Comparison of ENCODE assay signal across 17 cellular contexts in genomic region chr7:66642932-66643331, GRCh38. TPM values are rescaled to one million over a fixed set of nuclear protein-coding genes. Genes with fewer than 3 reads are reported as not detected.
A peak's percentile ranks its signal among the peaks of the same experiment; 100 is the strongest.
DNase-seq lines count a peak whose midpoint lies in the region; ATAC-seq and TF ChIP-seq lines count a peak whose summit lies in the region.
"Had no signal": no experiment of that assay in that cellular context is flagged by ENCODE, and none has a peak within 500 bp of the region (broad histone marks: within the 10 kb centered on the region; RNA-seq: fewer than 3 reads in every experiment).

No MANE protein-coding gene starts in this region.

- no peak for ATAC-seq in stimulated activated naive CD8-positive, alpha-beta T cell treated with anti-CD3 and anti-CD28 coated beads, Interleukin-15, Interleukin-2, amounts not matched to agents 100 U/mL and 50 U/mL, for 24 hours
- no peak for ATAC-seq in naive B cell (ENCODE audit: low read depth in 2 of 2)
- ATAC-seq in HG03460 (IDR thresholded peaks at IDR 0.05; ENCODE audit: unreplicated experiment), result no peak
- ATAC-seq: K562, PC-3 had no signal

- no peak overlapping the region for H3K4me3 Mint-ChIP-seq in stimulated activated naive CD8-positive, alpha-beta T cell treated with anti-CD3 and anti-CD28 coated beads, Interleukin-15, Interleukin-2, amounts not matched to agents 100 ng/mL and 50 ng/mL, for 24 hours
- no peak overlapping the region for H3K4me3 Mint-ChIP-seq in brain
- peak overlapping the region in 1 of 8 donors; percentile 12 for H3K4me3 Mint-ChIP-seq in naive B cell
- H3K4me3 Mint-ChIP-seq: CD4-positive, alpha-beta memory T cell had no signal

- H3K27me3 Mint-ChIP-seq in stimulated activated naive CD8-positive, alpha-beta T cell treated with anti-CD3 and anti-CD28 coated beads, Interleukin-15, Interleukin-2, amounts not matched to agents 100 ng/mL and 50 ng/mL, for 24 hours, result no peaks in the 10 kb centered on the region
- H3K27me3 Mint-ChIP-seq in brain (no peaks in the 10 kb centered on the region), naive B cell (no peaks in the 10 kb centered on the region)
- H3K27me3 Mint-ChIP-seq: CD4-positive, alpha-beta memory T cell had no signal

- H3K9me3 Mint-ChIP-seq in stimulated activated naive CD8-positive, alpha-beta T cell treated with anti-CD3 and anti-CD28 coated beads, Interleukin-15, Interleukin-2, amounts not matched to agents 100 ng/mL and 50 ng/mL, for 24 hours, result no peaks in the 10 kb centered on the region
- H3K9me3 Mint-ChIP-seq in brain (no peaks in the 10 kb centered on the region), naive B cell (no peaks in the 10 kb centered on the region)

- TF ChIP-seq CTCF in brain (conservative IDR thresholded peaks at IDR 0.05), result no peak

- peak overlapping the region; percentile 13 for H3K27ac Mint-ChIP-seq in stimulated activated naive CD8-positive, alpha-beta T cell treated with anti-CD3 and anti-CD28 coated beads, Interleukin-15, Interleukin-2, amounts not matched to agents 100 ng/mL and 50 ng/mL, for 24 hours
- H3K27ac Mint-ChIP-seq in brain (peak overlapping the region in 3 of 5 experiments; percentile 9 to 81 (median 27)), naive B cell (peak overlapping the region in 5 of 6 donors; percentile 24 to 92 (median 88))

- DNase-seq in stimulated activated naive CD8-positive, alpha-beta T cell treated with anti-CD3 and anti-CD28 coated beads, Interleukin-15, Interleukin-2, amounts not matched to agents 100 U/mL and 50 U/mL, for 24 hours, result no peak
- no peak for DNase-seq in naive B cell
- DNase-seq in EL, result no peak
- DNase-seq in SIG-M5 (lab: John Stamatoyannopoulos, UW), result no peak
- no peak for DNase-seq in islet precursor cell
- DNase-seq: ACHN; BE2C; CD4-positive, alpha-beta memory T cell; NCI-H1048; NCI-H146; NCI-H345; NCI-H69; PC-3 had no signal

- H3K36me3 Mint-ChIP-seq in stimulated activated naive CD8-positive, alpha-beta T cell treated with anti-CD3 and anti-CD28 coated beads, Interleukin-15, Interleukin-2, amounts not matched to agents 100 ng/mL and 50 ng/mL, for 24 hours (ENCODE audit: low read depth), result peaks cover 29% of the 10 kb centered on the region
- H3K36me3 Mint-ChIP-seq in brain, result peaks cover 66% of the 10 kb centered on the region
- H3K36me3 Mint-ChIP-seq in naive B cell, result peaks cover 21 to 24% of the 10 kb centered on the region in 2 donors

- H3K4me1 Mint-ChIP-seq in stimulated activated naive CD8-positive, alpha-beta T cell treated with anti-CD3 and anti-CD28 coated beads, Interleukin-15, Interleukin-2, amounts not matched to agents 100 ng/mL and 50 ng/mL, for 24 hours (ENCODE audit: low read depth), result peaks cover 5% of the 10 kb centered on the region
- H3K4me1 Mint-ChIP-seq in brain (peaks cover 12% of the 10 kb centered on the region), naive B cell (peaks cover 9 to 27% (median 24%) of the 10 kb centered on the region in 3 donors)

RNA-seq across cellular contexts. Expression of gene KCTD7, which starts 14.3 kb away (rescaled TPM):
- polyA plus RNA-seq in brain (ENCODE audit: insufficient read depth, low read depth, low replicate concordance) (21.5 TPM), naive B cell (ENCODE audit: low read depth in 6 of 6) (1 to 10 TPM; 6.5 to 9.7 (median 8.8) TPM)

Comparison
In these comparisons a context has a peak if more than half of its experiments do, and no peak if none do; other contexts are left out.
1. H3K27ac Mint-ChIP-seq: peak in every context shown above with its lines; median percentile 88 in naive B cell; 27 in brain; 13 in stimulated activated naive CD8-positive, alpha-beta T cell treated with anti-CD3 and anti-CD28 coated beads, Interleukin-15, Interleukin-2, amounts not matched to agents 100 ng/mL and 50 ng/mL, for 24 hours.